ENCODE assay signal across 28 cellular contexts in genomic region chr2:127690696-127691095, GRCh38. TPM values are rescaled to one million over a fixed set of nuclear protein-coding genes. Genes with fewer than 3 reads are reported as not detected.
"Had no signal": no experiment of that assay in that cellular context is flagged by ENCODE, and none has a peak within 500 bp of the region (broad histone marks: within the 10 kb centered on the region; RNA-seq: fewer than 3 reads in every experiment).

No MANE protein-coding gene starts in this region.

- H3K36me3 ChIP-seq: colonic mucosa, esophagus squamous epithelium, gastrocnemius medialis, heart right ventricle, left lung, lower lobe of right lung had no signal

- H3K27me3 ChIP-seq: colonic mucosa, dorsolateral prefrontal cortex, esophagus squamous epithelium, gastrocnemius medialis had no signal

- H3K4me1 ChIP-seq: colonic mucosa, gastrocnemius medialis, lower lobe of right lung had no signal

- ATAC-seq: esophagus mucosa, gastrocnemius medialis, heart right ventricle, left cardiac atrium, left lung, left ventricle myocardium superior, lower lobe of right lung had no signal

- H3K4me3 ChIP-seq: colonic mucosa, dorsolateral prefrontal cortex, esophagus squamous epithelium, gastrocnemius medialis, heart right ventricle, left lung, lower lobe of right lung had no signal

- H3K9me3 ChIP-seq: colonic mucosa, gastrocnemius medialis had no signal

- H3K27ac ChIP-seq: colonic mucosa, dorsolateral prefrontal cortex, epithelial cell of prostate, esophagus squamous epithelium, gastrocnemius medialis, heart right ventricle, left lung, lower lobe of right lung had no signal

- FAIRE-seq: endometrium, islet of Langerhans, keratinocyte had no signal

- DNase-seq: colonic mucosa; dermis blood vessel endothelial cell; dorsolateral prefrontal cortex; effector CD4-positive, alpha-beta T cell; effector memory CD4-positive, alpha-beta T cell; erythroblast; esophagus squamous epithelium; foreskin fibroblast; foreskin melanocyte; gastrocnemius medialis; glutamatergic neuron; heart right ventricle; hippocampal formation; left cardiac atrium; left lung; left ventricle myocardium superior; lower lobe of right lung; mesenchymal stem cell; midbrain had no signal

RNA-seq across cellular contexts. Expression of gene LIMS2, which starts 15.4 kb away (rescaled TPM):
- polyA plus RNA-seq: keratinocyte had no signal

RNA-seq across cellular contexts. Expression of gene GPR17, which starts 44.7 kb away (rescaled TPM):
- total RNA-seq: dermis blood vessel endothelial cell, esophagus mucosa, esophagus squamous epithelium, glomerular endothelial cell, kidney epithelial cell, lung microvascular endothelial cell, mononuclear cell had no signal
- polyA plus RNA-seq: keratinocyte had no signal
